ENCODE assay signal across 8 cellular contexts in genomic region chr21:17139696-17140095, GRCh38.
A peak's percentile ranks its signal among the peaks of the same experiment; 100 is the strongest.
DNase-seq lines count a peak whose midpoint lies in the region; ATAC-seq, FAIRE-seq and TF ChIP-seq lines count a peak whose summit lies in the region.

No MANE protein-coding gene starts in this region.

- FAIRE-seq in endothelial cell of umbilical vein (lab: Jason Lieb, UNC) (no peak), pancreas (lab: Jason Lieb, UNC) (no peak)

- TF ChIP-seq CTCF in HFFc6 (IDR thresholded peaks at IDR 0.05) (no peak), OCI-LY3 (IDR thresholded peaks at IDR 0.05; ENCODE audit: low read depth, low read length) (no peak), endothelial cell of umbilical vein (IDR thresholded peaks at IDR 0.05; ENCODE audit: extremely low read depth in 1 of 2, insufficient read depth in 1 of 2, low read depth in 1 of 2, low read length in 2 of 2) (no peak), pancreas (IDR thresholded peaks at IDR 0.05) (no peak)

- peak overlapping the region; percentile 75 for H3K4me2 ChIP-seq in OCI-LY3 (ENCODE audit: low read length)
- H3K4me2 ChIP-seq in endothelial cell of umbilical vein (ENCODE audit: insufficient read depth, low read length): peak overlapping the region; percentile 36

- WGBS in pancreas, 2 donors: 45 to 54% methylated on average over 5 of the region's 5 CpGs

- no TSS peak for BruUV-seq in endothelial cell of umbilical vein (replicated peaks; lab: Mats Ljungman, UMichigan)

- 0 out of 2 replicates have a peak, but pooled peaks cover 3% of the 10 kb centered on the region for H3K4me1 ChIP-seq in OCI-LY3 (ENCODE audit: low read length)
- H3K4me1 ChIP-seq in endothelial cell of umbilical vein (ENCODE audit: control insufficient read depth, extremely low read depth, insufficient read depth, low read length): no peaks in the 10 kb centered on the region
- no peaks in the 10 kb centered on the region for H3K4me1 ChIP-seq in pancreas

- no peaks in the 10 kb centered on the region for H3K79me2 ChIP-seq in OCI-LY3 (ENCODE audit: low read length)
- no peaks in the 10 kb centered on the region for H3K79me2 ChIP-seq in endothelial cell of umbilical vein (ENCODE audit: control insufficient read depth, insufficient read depth, low read length)

- no peaks in the 10 kb centered on the region for H3K9me1 ChIP-seq in endothelial cell of umbilical vein (replicated peaks; ENCODE audit: control insufficient read depth, extremely low read depth, insufficient read depth, low read length)

- no peak for DNase-seq in HFFc6
- DNase-seq in endothelial cell of umbilical vein (ENCODE audit: low read depth, low spot score): peak; percentile 23
- DNase-seq in pancreas: no peak
- no peak for DNase-seq in pons (ENCODE audit: low spot score)
- DNase-seq in NCI-H187 (lab: John Stamatoyannopoulos, UW): no peak

- H3K36me3 ChIP-seq in OCI-LY3 (replicated peaks; ENCODE audit: low read depth, low read length) (no peaks in the 10 kb centered on the region), endothelial cell of umbilical vein (ENCODE audit: control insufficient read depth in 2 of 2, extremely low read depth in 1 of 2, insufficient read depth in 2 of 2, low read length in 2 of 2) (no peaks in the 10 kb centered on the region), pancreas (no peaks in the 10 kb centered on the region)

- H4K20me1 ChIP-seq in OCI-LY3 (ENCODE audit: insufficient read depth, low read length) (no peaks in the 10 kb centered on the region), endothelial cell of umbilical vein (replicated peaks; ENCODE audit: control insufficient read depth, extremely low read depth, insufficient read depth, low read length) (no peaks in the 10 kb centered on the region)

- no peak overlapping the region for H3K27ac Mint-ChIP-seq in HFFc6

- H3K27me3 Mint-ChIP-seq in HFFc6 (ENCODE audit: insufficient read depth): no peaks in the 10 kb centered on the region; the same call in 1 of the 2 replicates

- ATAC-seq in pancreas (peak in 3 of 4 donors; percentile 24 to 50 (median 24)), HG02642 (IDR thresholded peaks at IDR 0.05; ENCODE audit: poor library complexity, unreplicated experiment) (no peak), HG02588 (IDR thresholded peaks at IDR 0.05; ENCODE audit: unreplicated experiment) (no peak)

- no peaks in the 10 kb centered on the region; the same call in 1 of the 2 replicates for H3K4me1 Mint-ChIP-seq in HFFc6 (ENCODE audit: low read depth)

- dilution Hi-C loops in endothelial cell of umbilical vein (cut with MboI; ENCODE audit: extremely low pct_ligation_motif_present, low sequenced_read_pairs): no loop called here

- intact Hi-C loops in endothelial cell of umbilical vein (cut with micrococcal nuclease): loop anchor here (10.0 kb wide), 1 partner anchor 65 kb away; no protein-coding TSS in a partner anchor
- intact Hi-C loops in pancreas (cut with DNase I): no loop called here

- CTCF ChIA-PET in endothelial cell of umbilical vein (lab: Charles Lee): no interaction called here

- H3K9me3 Mint-ChIP-seq in HFFc6: peaks cover 17% of the 10 kb centered on the region; the same call in 1 of the 2 replicates

- no peaks in the 10 kb centered on the region for H3K27me3 ChIP-seq in OCI-LY3 (ENCODE audit: low read depth, low read length)
- no peaks in the 10 kb centered on the region for H3K27me3 ChIP-seq in endothelial cell of umbilical vein (ENCODE audit: control insufficient read depth in 2 of 2, insufficient read depth in 2 of 2, low read length in 2 of 2)
- no peaks in the 10 kb centered on the region for H3K27me3 ChIP-seq in pancreas

- peak overlapping the region; percentile 82 for H2AFZ ChIP-seq in OCI-LY3 (ENCODE audit: low read depth, low read length)
- H2AFZ ChIP-seq in endothelial cell of umbilical vein (ENCODE audit: low read depth, low read length): peak overlapping the region; percentile 75

- no peak overlapping the region for H3K27ac ChIP-seq in OCI-LY3 (ENCODE audit: low read length)
- H3K27ac ChIP-seq in endothelial cell of umbilical vein (ENCODE audit: insufficient read depth, low read depth, low read length): no peak overlapping the region
- H3K27ac ChIP-seq in pancreas: no peak overlapping the region

- peak overlapping the region; percentile 82 for H3K4me3 Mint-ChIP-seq in HFFc6

- H3K9ac ChIP-seq in OCI-LY3 (ENCODE audit: low read length): peak overlapping the region; percentile 43
- H3K9ac ChIP-seq in endothelial cell of umbilical vein (replicated peaks; ENCODE audit: extremely low read depth, insufficient read depth, low read length): peak overlapping the region; percentile 23

- no peaks in the 10 kb centered on the region for H3K36me3 Mint-ChIP-seq in HFFc6 (ENCODE audit: low read depth)

- POLR2A ChIA-PET in endothelial cell of umbilical vein (lab: Charles Lee): no interaction called here

- H3K4me3 ChIP-seq in OCI-LY3 (ENCODE audit: low read length) (peak overlapping the region; percentile 71), endothelial cell of umbilical vein (replicated peaks in 1 of 3; ENCODE audit: insufficient read depth in 1 of 3, low read depth in 1 of 3, low read length in 3 of 3) (peak overlapping the region; percentile 2 to 39 (median 33)), pancreas (peak overlapping the region in 1 of 4 donors; percentile 26)

- H3K9me3 ChIP-seq in OCI-LY3 (ENCODE audit: insufficient read depth, low read length): no peaks in the 10 kb centered on the region
- no peaks in the 10 kb centered on the region for H3K9me3 ChIP-seq in endothelial cell of umbilical vein (replicated peaks; ENCODE audit: control insufficient read depth, insufficient read depth, low read length)
- no peaks in the 10 kb centered on the region for H3K9me3 ChIP-seq in pancreas

- TF ChIP-seq POLR2A in endothelial cell of umbilical vein (IDR thresholded peaks at IDR 0.05; ENCODE audit: low read depth, low read length): no peak

TF ChIP-seq in endothelial cell of umbilical vein, 7 proteins besides CTCF, POLR2A, EP300 and RAD21:
- TF ChIP-seq JUN (IDR thresholded peaks at IDR 0.05; ENCODE audit: borderline replicate concordance, insufficient read depth, insufficient read length, low read depth) (no peak), EZH2 (IDR thresholded peaks at IDR 0.05; ENCODE audit: borderline replicate concordance, low read depth, low read length, severe bottlenecking) (no peak), GATA2 (IDR thresholded peaks at IDR 0.05; ENCODE audit: insufficient read depth, insufficient read length, low read depth, low read length) (no peak), POLR2AphosphoS5 (IDR thresholded peaks at IDR 0.05; ENCODE audit: insufficient read depth, low read depth, low read length) (no peak), FOS (IDR thresholded peaks at IDR 0.05; ENCODE audit: borderline replicate concordance, insufficient read depth, low read length) (no peak), MYC (IDR thresholded peaks at IDR 0.05; ENCODE audit: low read depth, low read length) (no peak), MAX (IDR thresholded peaks at IDR 0.05; ENCODE audit: insufficient read depth, insufficient read length) (no peak)

Comparison
In these comparisons a context has a peak if more than half of its experiments do, and no peak if none do; other contexts are left out.
1. ATAC-seq: peak in pancreas (3 of 4); none in HG02642 (single experiment) and HG02588 (single experiment).